1 cellular context compared by ENCODE assay signal in genomic region chr6:159760602-159761057, GRCh38.
A peak's percentile ranks its signal among the peaks of the same experiment; 100 is the strongest.
TF ChIP-seq lines count a peak whose summit lies in the region.

No MANE protein-coding gene starts in this region.

TF ChIP-seq in HepG2, 621 proteins besides CTCF, POLR2A, EP300 and RAD21:
- 0 out of 2 replicates have a peak, but pooled peaks have one; percentile 74 for TF ChIP-seq KIAA2018 (CRISPR knock-in tag; IDR thresholded peaks at IDR 0.05; ENCODE audit: borderline replicate concordance)
- 0 out of 2 replicates have a peak, but pooled peaks have one; percentile 12 for TF ChIP-seq MED1 (CRISPR knock-in tag; IDR thresholded peaks at IDR 0.05)
- peak; percentile 53; the same call in 1 of the 2 replicates for TF ChIP-seq ARNT2 (CRISPR knock-in tag; IDR thresholded peaks at IDR 0.05; ENCODE audit: low read depth)
- peak; percentile 56 for TF ChIP-seq RBM22 (optimal IDR thresholded peaks at IDR 0.05; ENCODE audit: low read length)
- peak; percentile 7; the same call in 1 of the 2 replicates for TF ChIP-seq ELF3 (CRISPR knock-in tag; IDR thresholded peaks at IDR 0.05)
- 0 out of 2 replicates have a peak, but pooled peaks have one; percentile 19 for TF ChIP-seq ZNF276 (CRISPR knock-in tag; IDR thresholded peaks at IDR 0.05; ENCODE audit: low read depth)
- no peak for TF ChIP-seq AFF4 (CRISPR knock-in tag; IDR thresholded peaks at IDR 0.05)
- 0 out of 2 replicates have a peak, but pooled peaks have one; percentile 83 for TF ChIP-seq ZC3H13 (CRISPR knock-in tag; IDR thresholded peaks at IDR 0.05)
- TF ChIP-seq ZSCAN20 (CRISPR knock-in tag; IDR thresholded peaks at IDR 0.05; ENCODE audit: borderline replicate concordance) = no peak
- TF ChIP-seq GATAD2A (CRISPR knock-in tag; IDR thresholded peaks at IDR 0.05) = 0 out of 2 replicates have a peak, but pooled peaks have one; percentile 7
- TF ChIP-seq ZNF383 (CRISPR knock-in tag; IDR thresholded peaks at IDR 0.05; ENCODE audit: borderline replicate concordance) = 0 out of 2 replicates have a peak, but pooled peaks have one; percentile 52
- peak; percentile 19; the same call in 1 of the 2 replicates for TF ChIP-seq TBX2 (CRISPR knock-in tag; IDR thresholded peaks at IDR 0.05; ENCODE audit: borderline replicate concordance)
- TF ChIP-seq NFE2L2 (IDR thresholded peaks at IDR 0.05; ENCODE audit: low read length) = no peak
- peak; percentile 71 for TF ChIP-seq TEAD3 (CRISPR knock-in tag; optimal IDR thresholded peaks at IDR 0.05; ENCODE audit: borderline replicate concordance)
- TF ChIP-seq HCFC1 (IDR thresholded peaks at IDR 0.05; ENCODE audit: low read depth, low read length) = no peak
- TF ChIP-seq NONO (IDR thresholded peaks at IDR 0.05) = no peak
- 0 out of 2 replicates have a peak, but pooled peaks have one; percentile 37 for TF ChIP-seq NONO (CRISPR knock-in tag; conservative IDR thresholded peaks at IDR 0.05)
- peak; percentile 2; the same call in 1 of the 2 replicates for TF ChIP-seq ZNF205 (CRISPR knock-in tag; IDR thresholded peaks at IDR 0.05)
- TF ChIP-seq BORCS8-MEF2B (CRISPR knock-in tag; IDR thresholded peaks at IDR 0.05) = 0 out of 2 replicates have a peak, but pooled peaks have one; percentile 23
- 0 out of 2 replicates have a peak, but pooled peaks have one; percentile 42 for TF ChIP-seq ZSCAN31 (CRISPR knock-in tag; IDR thresholded peaks at IDR 0.05; ENCODE audit: low read depth)
- no peak for TF ChIP-seq KDM5A (IDR thresholded peaks at IDR 0.05; ENCODE audit: borderline replicate concordance, low read length)
- TF ChIP-seq MAZ (IDR thresholded peaks at IDR 0.05; ENCODE audit: borderline replicate concordance, low read depth, low read length) = no peak
- TF ChIP-seq MAZ (CRISPR knock-in tag; IDR thresholded peaks at IDR 0.05; ENCODE audit: low read depth) = 0 out of 2 replicates have a peak, but pooled peaks have one; percentile 27
- peak; percentile 22; the same call in 1 of the 2 replicates for TF ChIP-seq CC2D1A (CRISPR knock-in tag; IDR thresholded peaks at IDR 0.05)
- no peak for TF ChIP-seq ZBTB1 (CRISPR knock-in tag; IDR thresholded peaks at IDR 0.05; ENCODE audit: borderline replicate concordance)
TF ChIP-seq in HepG2: peak in this region for 17.
